In genomic region chr1:145990249-145991097, GRCh38 we compare ENCODE assay signal across 8 cellular contexts. TPM values are rescaled to one million over a fixed set of nuclear protein-coding genes. Genes with fewer than 3 reads are reported as not detected.
DNase-seq lines count a peak whose midpoint lies in the region; ATAC-seq and TF ChIP-seq lines count a peak whose summit lies in the region.

No MANE protein-coding gene starts in this region.

- no peak overlapping the region for H3K18ac ChIP-seq in mesenchymal stem cell (ENCODE audit: low read depth in 1 of 2, low read length in 2 of 2)

- H2BK120ac ChIP-seq in mesenchymal stem cell (ENCODE audit: low read depth, low read length), result no peak overlapping the region

- intact Hi-C loops in body of pancreas (cut with DNase I), result no loop called here

- H2BK12ac ChIP-seq in mesenchymal stem cell (ENCODE audit: low read length in 2 of 2), result no peak overlapping the region

- no peak overlapping the region for H3K14ac ChIP-seq in mesenchymal stem cell (ENCODE audit: low read length in 2 of 2)

- H3K27me3 ChIP-seq in body of pancreas, result no peaks in the 10 kb centered on the region
- H3K27me3 ChIP-seq in mesenchymal stem cell (ENCODE audit: control insufficient read depth in 1 of 2, insufficient read depth in 1 of 2, low read length in 2 of 2), result no peaks in the 10 kb centered on the region

- CTCF ChIA-PET in activated naive CD4-positive, alpha-beta T cell treated with anti-CD3 and anti-CD28 coated beads, Interleukin-2, amount 10 ng/mL, durations not matched to agents 7 days and 5 days (lab: Charles Lee), result interaction anchor here (11.5 kb wide), 1 partner anchor 11 kb away, joined by 132 read pairs; no protein-coding TSS in a partner anchor

- no peak overlapping the region for H3K4me3 Mint-ChIP-seq in activated naive CD4-positive, alpha-beta T cell treated with anti-CD3 and anti-CD28 coated beads, Interleukin-2, amount 10 ng/mL, durations not matched to agents 7 days and 5 days

- H3K4me1 ChIP-seq in body of pancreas (peaks cover 65% of the 10 kb centered on the region), mesenchymal stem cell (ENCODE audit: control insufficient read depth, insufficient read depth, low read depth, low read length) (peaks cover 8% of the 10 kb centered on the region), urinary bladder (ENCODE audit: insufficient read depth) (peaks cover 1% of the 10 kb centered on the region)

- peak; percentile 18 to 38 (median 21) for TF ChIP-seq POLR2A in body of pancreas (IDR thresholded peaks at IDR 0.05)

- TF ChIP-seq CTCF in body of pancreas (IDR thresholded peaks at IDR 0.05), result peak in 1 of 7 experiments; percentile 10

- H3K27ac Mint-ChIP-seq in activated naive CD4-positive, alpha-beta T cell treated with anti-CD3 and anti-CD28 coated beads, Interleukin-2, amount 10 ng/mL, durations not matched to agents 7 days and 5 days, result peak overlapping the region; percentile 65

- no peak overlapping the region for H2AK5ac ChIP-seq in mesenchymal stem cell (ENCODE audit: low read length, severe bottlenecking)

- ATAC-seq in body of pancreas, result peak; percentile 53

- no peaks in the 10 kb centered on the region for H3K79me1 ChIP-seq in mesenchymal stem cell (replicated peaks; ENCODE audit: low read length, poor library complexity, severe bottlenecking)

- H3K4me3 ChIP-seq in body of pancreas, result no peak overlapping the region
- H3K4me3 ChIP-seq in mesenchymal stem cell (ENCODE audit: insufficient read depth in 1 of 2, low read depth in 1 of 2, low read length in 2 of 2), result no peak overlapping the region
- H3K4me3 ChIP-seq in urinary bladder (ENCODE audit: low read depth, low read length), result no peak overlapping the region

- H3K4me2 ChIP-seq in mesenchymal stem cell (ENCODE audit: low read length, poor library complexity, severe bottlenecking), result no peak overlapping the region

- H3K4ac ChIP-seq in mesenchymal stem cell (ENCODE audit: low read depth in 1 of 2, low read length in 2 of 2), result no peak overlapping the region

- 53 to 55% methylated on average over 7 of the region's 7 CpGs for WGBS in body of pancreas, 2 donors
- 98% methylated on average over 6 of the region's 7 CpGs for WGBS in mesenchymal stem cell
- WGBS in urinary bladder, result 85% methylated on average over 7 of the region's 7 CpGs

- no peak overlapping the region for H2BK5ac ChIP-seq in mesenchymal stem cell (ENCODE audit: low read depth, low read length, poor library complexity, severe bottlenecking)

- H2BK15ac ChIP-seq in mesenchymal stem cell (ENCODE audit: low read depth, poor library complexity, severe bottlenecking), result no peak overlapping the region

- peak overlapping the region; percentile 47 to 98 (median 95) for H3K27ac ChIP-seq in body of pancreas
- H3K27ac ChIP-seq in mesenchymal stem cell (ENCODE audit: low read length, poor library complexity, severe bottlenecking), result no peak overlapping the region
- H3K27ac ChIP-seq in urinary bladder (ENCODE audit: low read depth), result peak overlapping the region; percentile 32

- H4K91ac ChIP-seq in mesenchymal stem cell (ENCODE audit: low read length), result no peak overlapping the region

- no peak overlapping the region for H3K9ac ChIP-seq in mesenchymal stem cell (ENCODE audit: low read length)

- H3K4me1 Mint-ChIP-seq in activated naive CD4-positive, alpha-beta T cell treated with anti-CD3 and anti-CD28 coated beads, Interleukin-2, amount 10 ng/mL, durations not matched to agents 7 days and 5 days, result peaks cover 65% of the 10 kb centered on the region

- no peak overlapping the region for H2AFZ ChIP-seq in mesenchymal stem cell (ENCODE audit: low read depth, low read length)

- no peaks in the 10 kb centered on the region for H3K9me3 ChIP-seq in body of pancreas
- no peaks in the 10 kb centered on the region for H3K9me3 ChIP-seq in mesenchymal stem cell (ENCODE audit: control insufficient read depth, low read length)

- peaks cover 45% of the 10 kb centered on the region for H3K36me3 Mint-ChIP-seq in activated naive CD4-positive, alpha-beta T cell treated with anti-CD3 and anti-CD28 coated beads, Interleukin-2, amount 10 ng/mL, durations not matched to agents 7 days and 5 days

- no peak overlapping the region for H4K8ac ChIP-seq in mesenchymal stem cell (ENCODE audit: low read length)

- H3K36me3 ChIP-seq in body of pancreas (replicated peaks in 1 of 2; ENCODE audit: insufficient read depth in 1 of 2, low read depth in 2 of 2) (peaks cover 10 to 18% of the 10 kb centered on the region in 2 donors), mesenchymal stem cell (ENCODE audit: control insufficient read depth in 1 of 2, insufficient read depth in 2 of 2, low read depth in 1 of 2, low read length in 2 of 2) (peaks cover 12 to 38% of the 10 kb centered on the region in 2 experiments), urinary bladder (ENCODE audit: insufficient read depth) (peaks cover 14% of the 10 kb centered on the region)

- no peaks in the 10 kb centered on the region for H3K27me3 Mint-ChIP-seq in activated naive CD4-positive, alpha-beta T cell treated with anti-CD3 and anti-CD28 coated beads, Interleukin-2, amount 10 ng/mL, durations not matched to agents 7 days and 5 days

- H3K9me3 Mint-ChIP-seq in activated naive CD4-positive, alpha-beta T cell treated with anti-CD3 and anti-CD28 coated beads, Interleukin-2, amount 10 ng/mL, durations not matched to agents 7 days and 5 days, result no peaks in the 10 kb centered on the region

- no peak overlapping the region for H3K23ac ChIP-seq in mesenchymal stem cell (ENCODE audit: low read length in 2 of 2)

- DNase-seq in activated naive CD4-positive, alpha-beta T cell treated with anti-CD3 and anti-CD28 coated beads, Interleukin-2, amount 10 ng/mL, durations not matched to agents 7 days and 5 days, result no peak
- DNase-seq in activated naive CD4-positive, alpha-beta T cell treated with Interleukin-2 at 50 U/mL for 16 hours, result no peak
- DNase-seq in body of pancreas, result peak in 3 of 4 donors; percentile 46 to 61 (median 57)
- peak; percentile 49 for DNase-seq in mesenchymal stem cell
- DNase-seq in NCI-H1417 treated with DMSO at 0.1 percent for 48 hours (lab: John Stamatoyannopoulos, UW), result no peak
- DNase-seq in GDM1 (lab: John Stamatoyannopoulos, UW), result no peak
- no peak for DNase-seq in NCI-H146 treated with DMSO at 0.1 percent for 48 hours (lab: John Stamatoyannopoulos, UW; ENCODE audit: unreplicated experiment)

RNA-seq across cellular contexts. Expression of gene TXNIP, which starts 5.9 kb away (rescaled TPM):
- total RNA-seq in body of pancreas (100 to 1,000 TPM; 414 to 820 TPM), urinary bladder (920 TPM)
- 161 TPM for polyA plus RNA-seq in mesenchymal stem cell (2013, experiment 1 of 2)
- polyA plus RNA-seq in mesenchymal stem cell (2013, experiment 2 of 2), result 167 TPM
- 1,029 TPM for polyA plus RNA-seq in urinary bladder

RNA-seq across cellular contexts. Expression of gene POLR3GL, which starts 26.0 kb away (rescaled TPM):
- total RNA-seq in body of pancreas (1 to 10 TPM; 7.8 to 8.6 TPM), urinary bladder (16.5 TPM)
- polyA plus RNA-seq in mesenchymal stem cell (2013, experiment 1 of 2), result 31.1 TPM
- 32.3 TPM for polyA plus RNA-seq in mesenchymal stem cell (2013, experiment 2 of 2)
- polyA plus RNA-seq in urinary bladder, result 46.6 TPM

RNA-seq across cellular contexts. Expression of gene ANKRD34A, which starts 26.1 kb away (rescaled TPM):
- total RNA-seq in body of pancreas, result under 1 TPM in 1 of 2 donors, not detected in 1; 0.66 TPM
- 4.4 TPM for polyA plus RNA-seq in mesenchymal stem cell (2013, experiment 1 of 2)
- 4.4 TPM for polyA plus RNA-seq in mesenchymal stem cell (2013, experiment 2 of 2)
- 0.21 TPM for total RNA-seq in urinary bladder
- 1.4 TPM for polyA plus RNA-seq in urinary bladder

RNA-seq across cellular contexts. Expression of gene HJV, which starts 31.1 kb away (rescaled TPM):
- total RNA-seq in body of pancreas (not detected), urinary bladder (9.4 TPM)
- not detected for polyA plus RNA-seq in mesenchymal stem cell (2013, experiment 1 of 2)
- not detected for polyA plus RNA-seq in mesenchymal stem cell (2013, experiment 2 of 2)
- 0.11 TPM for polyA plus RNA-seq in urinary bladder

RNA-seq across cellular contexts. Expression of gene LIX1L, which starts 32.7 kb away (rescaled TPM):
- total RNA-seq in body of pancreas (10 to 100 TPM in 1 of 2 donors, 1 to 10 TPM in 1; 8.3 to 16.5 TPM), urinary bladder (29.6 TPM)
- polyA plus RNA-seq in mesenchymal stem cell (2013, experiment 1 of 2), result 30.0 TPM
- polyA plus RNA-seq in mesenchymal stem cell (2013, experiment 2 of 2), result 29.8 TPM
- 25.6 TPM for polyA plus RNA-seq in urinary bladder

Comparison
In these comparisons a context has a peak if more than half of its experiments do, and no peak if none do; other contexts are left out.
1. DNase-seq: peak in body of pancreas (3 of 4) and mesenchymal stem cell (single experiment); none in activated naive CD4-positive, alpha-beta T cell treated with anti-CD3 and anti-CD28 coated beads, Interleukin-2, amount 10 ng/mL, durations not matched to agents 7 days and 5 days (single experiment), activated naive CD4-positive, alpha-beta T cell treated with Interleukin-2 at 50 U/mL for 16 hours (single experiment), NCI-H1417 treated with DMSO at 0.1 percent for 48 hours (single experiment), GDM1 (single experiment) and NCI-H146 treated with DMSO at 0.1 percent for 48 hours (single experiment).